8 cellular contexts compared by ENCODE assay signal in the genomic region with DNA sequence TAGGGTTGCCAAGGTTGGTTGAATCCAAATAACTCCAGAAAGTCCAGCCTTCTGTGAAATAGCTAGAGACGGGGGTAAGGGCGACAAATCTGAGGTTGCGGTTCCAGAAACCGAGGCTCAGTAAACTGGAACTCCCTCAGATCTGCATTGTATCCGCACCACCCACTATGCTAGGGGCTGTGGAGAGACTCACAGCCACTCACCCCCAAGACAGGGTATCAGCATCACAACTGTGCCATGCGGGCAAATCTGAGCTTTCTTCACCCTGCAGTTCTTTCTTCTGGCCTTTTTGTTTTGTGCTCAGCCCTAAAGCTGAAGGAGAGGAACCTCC. TPM values are rescaled to one million over a fixed set of nuclear protein-coding genes. Genes with fewer than 3 reads are reported as not detected.
DNase-seq lines count a peak whose midpoint lies in the region; ATAC-seq and TF ChIP-seq lines count a peak whose summit lies in the region.

No MANE protein-coding gene starts in this region.

- CTCF ChIA-PET in mammary epithelial cell (lab: Charles Lee; ENCODE audit: low non-redundant PET): no interaction called here

- H3K79me2 ChIP-seq in ACC112 (ENCODE audit: control insufficient read depth, insufficient read depth, low read length, unreplicated experiment) (no peaks in the 10 kb centered on the region), mammary epithelial cell (ENCODE audit: insufficient read depth, low read length) (no peaks in the 10 kb centered on the region)

- in situ Hi-C loops in mammary epithelial cell (cut with MboI; ENCODE audit: low sequenced_read_pairs in 2 of 2): no loop called here
- in situ Hi-C loops in KBM-7 (cut with MboI; ENCODE audit: low pct_unique_long_range_greater_than_20kb, low sequenced_read_pairs): no loop called here

- ATAC-seq in HG02642 (IDR thresholded peaks at IDR 0.05; ENCODE audit: poor library complexity, unreplicated experiment) (no peak), GM21619 (IDR thresholded peaks at IDR 0.05; ENCODE audit: unreplicated experiment) (no peak)

- H3K4me1 ChIP-seq in ACC112 (ENCODE audit: control insufficient read depth, insufficient read depth, low read length, unreplicated experiment) (peaks cover 16% of the 10 kb centered on the region), HUES48 (ENCODE audit: control insufficient read depth, insufficient read depth, low read length) (peaks cover 15% of the 10 kb centered on the region), mammary epithelial cell (ENCODE audit: insufficient read depth, low read length) (peaks cover 28% of the 10 kb centered on the region), mononuclear cell (ENCODE audit: insufficient read depth, low read length) (peaks cover 13% of the 10 kb centered on the region)

- H4K20me1 ChIP-seq in mammary epithelial cell (ENCODE audit: insufficient read depth, low read length): no peaks in the 10 kb centered on the region

- 15% methylated on average over 5 of the region's 6 CpGs for WGBS in mammary epithelial cell (ENCODE audit: low coverage, missing lambda C conversion rate)

- dilution Hi-C loops in mammary epithelial cell (cut with HindIII; ENCODE audit: low sequenced_read_pairs): no loop called here

- H3K27ac ChIP-seq in ACC112 (ENCODE audit: low read depth, low read length) (no peak overlapping the region), HUES48 (ENCODE audit: low read depth, low read length) (no peak overlapping the region), mammary epithelial cell (ENCODE audit: insufficient read depth, low read depth, low read length) (peak overlapping the region; percentile 32)

- peak overlapping the region; percentile 63; the same call in 1 of the 2 replicates for H3K4me3 ChIP-seq in ACC112 (ENCODE audit: low read depth, low read length)
- H3K4me3 ChIP-seq in HUES48 (ENCODE audit: low read depth, low read length): peak overlapping the region; percentile 87
- H3K4me3 ChIP-seq in mammary epithelial cell (replicated peaks in 1 of 3; ENCODE audit: insufficient read depth in 1 of 3, low read depth in 2 of 3, low read length in 3 of 3): peak overlapping the region; percentile 54 to 80 (median 78)
- H3K4me3 ChIP-seq in mononuclear cell (ENCODE audit: low read length): peak overlapping the region; percentile 65

- no peak overlapping the region for H2AFZ ChIP-seq in ACC112 (ENCODE audit: low read length, unreplicated experiment)
- peak overlapping the region; percentile 88 for H2AFZ ChIP-seq in mammary epithelial cell (ENCODE audit: low read depth, low read length)

- peak overlapping the region; percentile 98 for H3K4me2 ChIP-seq in mammary epithelial cell (ENCODE audit: insufficient read depth, low read depth, low read length)

- H3K36me3 ChIP-seq in ACC112 (ENCODE audit: insufficient read depth, low read length): no peaks in the 10 kb centered on the region
- H3K36me3 ChIP-seq in HUES48 (ENCODE audit: control insufficient read depth, insufficient read depth, low read length): no peaks in the 10 kb centered on the region
- H3K36me3 ChIP-seq in mammary epithelial cell (ENCODE audit: insufficient read depth, low read length): no peaks in the 10 kb centered on the region

- intact Hi-C loops in mammary epithelial cell (cut with micrococcal nuclease): no loop called here

- H3K27me3 ChIP-seq in ACC112 (ENCODE audit: insufficient read depth, low read length): no peaks in the 10 kb centered on the region
- H3K27me3 ChIP-seq in HUES48 (ENCODE audit: control insufficient read depth, insufficient read depth, low read length): peaks cover 19% of the 10 kb centered on the region
- no peaks in the 10 kb centered on the region for H3K27me3 ChIP-seq in mammary epithelial cell (ENCODE audit: insufficient read depth, low read length)
- no peaks in the 10 kb centered on the region for H3K27me3 ChIP-seq in mononuclear cell (ENCODE audit: insufficient read depth, low read length)

- BruUV-seq in mammary epithelial cell (replicated peaks; lab: Mats Ljungman, UMichigan): no TSS peak

- DNase-seq in mammary epithelial cell (no peak), DMS153 treated with DMSO at 0.1 percent for 48 hours (lab: John Stamatoyannopoulos, UW; ENCODE audit: unreplicated experiment) (no peak), KBM-7 (no peak)

- no peak for TF ChIP-seq CTCF in mammary epithelial cell (conservative IDR thresholded peaks at IDR 0.05 in 1 of 2, IDR thresholded peaks at IDR 0.05 in 1 of 2; ENCODE audit: extremely low read depth in 1 of 2, insufficient read depth in 1 of 2, low read depth in 1 of 2, low read length in 2 of 2)

- H3K9ac ChIP-seq in HUES48 (ENCODE audit: low read depth, low read length) (no peak overlapping the region), mammary epithelial cell (ENCODE audit: insufficient read depth, low read length) (peak overlapping the region; percentile 36)

- no peaks in the 10 kb centered on the region for H3K9me3 ChIP-seq in HUES48 (ENCODE audit: control insufficient read depth, insufficient read depth, low read length)
- H3K9me3 ChIP-seq in mammary epithelial cell (replicated peaks; ENCODE audit: insufficient read depth, low read length): no peaks in the 10 kb centered on the region
- H3K9me3 ChIP-seq in mononuclear cell (ENCODE audit: low read depth, low read length): no peaks in the 10 kb centered on the region

RNA-seq across cellular contexts. Expression of gene CA5B, which starts 0.6 kb away (rescaled TPM):
- total RNA-seq in mammary epithelial cell: 10 to 100 TPM in 1 of 2 donors, 1 to 10 TPM in 1; 7.0 to 15.6 TPM
- polyA plus RNA-seq in mammary epithelial cell: 4.1 TPM
- 6.9 TPM for polyA minus RNA-seq in mammary epithelial cell
- total RNA-seq in mononuclear cell: 62.2 TPM

RNA-seq across cellular contexts. Expression of gene ZRSR2, which starts 51.6 kb away (rescaled TPM):
- total RNA-seq in mammary epithelial cell (10 to 100 TPM in 1 of 2 donors, 1 to 10 TPM in 1; 2.5 to 20.3 TPM), mononuclear cell (12.6 TPM)
- polyA plus RNA-seq in mammary epithelial cell: 7.4 TPM
- polyA minus RNA-seq in mammary epithelial cell: 3.4 TPM
